ENCODE assay signal across 1 cellular context in genomic region chr6:79731471-79731870, GRCh38.
TF ChIP-seq lines count a peak whose summit lies in the region.

No MANE protein-coding gene starts in this region.

TF ChIP-seq in SK-N-SH, 30 proteins besides CTCF, POLR2A, EP300 and RAD21 (continued from another document):
- TF ChIP-seq CHD2 (IDR thresholded peaks at IDR 0.05; ENCODE audit: low read length, partially characterized antibody) (no peak), ZBTB33 (IDR thresholded peaks at IDR 0.05; ENCODE audit: borderline replicate concordance, low read depth) (no peak)
